37 cellular contexts compared by ENCODE assay signal in genomic region chr1:181872562-181872961, GRCh38.
"Had no signal": no experiment of that assay in that cellular context is flagged by ENCODE, and none has a peak within 500 bp of the region (broad histone marks: within the 10 kb centered on the region; RNA-seq: fewer than 3 reads in every experiment).

No MANE protein-coding gene starts in this region.

- H3K4me3 Mint-ChIP-seq: activated B cell treated with CpG ODN at 0.5 μM for 24 hours; activated CD4-positive, alpha-beta memory T cell treated with anti-CD3 and anti-CD28 coated beads, Interleukin-2, amount 10 ng/mL, durations not matched to agents 7 days and 5 days; activated CD4-positive, alpha-beta T cell treated with anti-CD3 and anti-CD28 coated beads, Interleukin-2, amount 10 ng/mL, durations not matched to agents 7 days and 5 days; activated CD8-positive, alpha-beta memory T cell treated with anti-CD3 and anti-CD28 coated beads, Interleukin-2, amount 10 ng/mL, durations not matched to agents 7 days and 5 days; activated CD8-positive, alpha-beta T cell treated with anti-CD3 and anti-CD28 coated beads, Interleukin-2, amount 10 ng/mL, durations not matched to agents 7 days and 5 days; activated naive CD4-positive, alpha-beta T cell treated with anti-CD3 and anti-CD28 coated beads, Interleukin-2, amount 10 ng/mL, durations not matched to agents 7 days and 5 days; activated naive CD4-positive, alpha-beta T cell treated with anti-CD3 and anti-CD28 coated beads, Interleukin-2, amount 50 U/mL, for 24 hours; activated naive CD8-positive, alpha-beta T cell; activated naive CD8-positive, alpha-beta T cell treated with anti-CD3 and anti-CD28 coated beads, Interleukin-2, amount 10 ng/mL, durations not matched to agents 7 days and 5 days; activated naive CD8-positive, alpha-beta T cell treated with anti-CD3 and anti-CD28 coated beads, Interleukin-2, amount 50 U/mL, for 24 hours; activated T-cell treated with anti-CD3 and anti-CD28 coated beads, Interleukin-2, amount 50 U/mL, for 24 hours; brain; central memory CD8-positive, alpha-beta T cell; T-helper 1 cell treated with Interleukin-12 subunit alpha and Interleukin-12 subunit beta and Interleukin-4 antibody, amounts not matched to agents 30 μg/mL and 1 μg/mL, for 36 hours; T-helper 2 cell treated with Interferon-gamma antibody and Interleukin-4, amounts not matched to agents 5 μg/mL and 100 μg/mL, for 36 hours had no signal

- DNase-seq: activated B cell treated with CpG ODN at 0.5 μM for 24 hours; activated CD4-positive, alpha-beta memory T cell treated with anti-CD3 and anti-CD28 coated beads, Interleukin-2, amount 10 ng/mL, durations not matched to agents 7 days and 5 days; activated CD4-positive, alpha-beta T cell treated with anti-CD3 and anti-CD28 coated beads for 48 hours; activated CD4-positive, alpha-beta T cell treated with anti-CD3 and anti-CD28 coated beads, Interleukin-2, amount 10 ng/mL, durations not matched to agents 7 days and 5 days; activated CD4-positive, alpha-beta T cell treated with anti-CD3 and anti-CD28 coated beads, Interleukin-2, amount 50 U/mL, for 48 hours; activated CD4-positive, CD25-positive, alpha-beta regulatory T cell treated with anti-CD3 and anti-CD28 coated beads, Interleukin-2, amount 50 U/mL, for 72 hours; activated CD8-positive, alpha-beta memory T cell treated with anti-CD3 and anti-CD28 coated beads for 24 hours; activated CD8-positive, alpha-beta memory T cell treated with anti-CD3 and anti-CD28 coated beads, Interleukin-2, amount 10 ng/mL, durations not matched to agents 7 days and 5 days; activated CD8-positive, alpha-beta memory T cell treated with anti-CD3 and anti-CD28 coated beads, Interleukin-2, amount 50 U/mL, for 48 hours; activated CD8-positive, alpha-beta T cell treated with anti-CD3 and anti-CD28 coated beads, Interleukin-2, amount 10 ng/mL, durations not matched to agents 7 days and 5 days; activated effector memory CD4-positive, alpha-beta T cell treated with Interleukin-2 at 50 U/mL for 16 hours; activated gamma-delta T cell; activated naive CD4-positive, alpha-beta T cell treated with anti-CD3 and anti-CD28 coated beads, Interleukin-2, amount 10 ng/mL, durations not matched to agents 7 days and 5 days; activated naive CD4-positive, alpha-beta T cell treated with Interleukin-2 at 50 U/mL for 16 hours; activated naive CD8-positive, alpha-beta T cell treated with anti-CD3 and anti-CD28 coated beads, Interleukin-2, amount 10 ng/mL, durations not matched to agents 7 days and 5 days; activated naive CD8-positive, alpha-beta T cell treated with anti-CD3 and anti-CD28 coated beads, Interleukin-2, amount 50 U/mL, for 24 hours; activated T-cell treated with anti-CD3 and anti-CD28 coated beads, Interleukin-2, amount 50 U/mL, for 24 hours; activated T-cell treated with anti-CD3 and anti-CD28 coated beads, Interleukin-2, amount 50 U/mL, for 48 hours; amygdala; anterior cingulate cortex; caudate nucleus; cerebellar nuclear complex; T-helper 1 cell; T-helper 2 cell; T-helper 9 cell had no signal

- H3K27me3 Mint-ChIP-seq: activated CD8-positive, alpha-beta memory T cell treated with anti-CD3 and anti-CD28 coated beads, Interleukin-2, amount 10 ng/mL, durations not matched to agents 7 days and 5 days; activated naive CD4-positive, alpha-beta T cell treated with anti-CD3 and anti-CD28 coated beads, Interleukin-2, amount 10 ng/mL, durations not matched to agents 7 days and 5 days had no signal

- H3K4me3 ChIP-seq: ascending aorta, cardiac muscle cell had no signal

- ATAC-seq: activated CD8-positive, alpha-beta memory T cell treated with anti-CD3 and anti-CD28 coated beads, Interleukin-2, amount 10 ng/mL, durations not matched to agents 7 days and 5 days; activated CD8-positive, alpha-beta T cell treated with anti-CD3 and anti-CD28 coated beads, Interleukin-2, amount 10 ng/mL, durations not matched to agents 7 days and 5 days; activated naive CD8-positive, alpha-beta T cell treated with anti-CD3 and anti-CD28 coated beads, Interleukin-2, amount 50 U/mL, for 24 hours had no signal

- H3K9me3 Mint-ChIP-seq: activated naive CD4-positive, alpha-beta T cell treated with anti-CD3 and anti-CD28 coated beads, Interleukin-2, amount 10 ng/mL, durations not matched to agents 7 days and 5 days; activated T-helper 2 cell treated with anti-CD3 and anti-CD28 coated beads, Interferon-gamma antibody, Interleukin-2, Interleukin-4, amounts not matched to agents 10 μg/mL and 5 μg/mL and 100 μg/mL, durations not matched to agents 14 hours and 24 hours and 36 hours; T-helper 1 cell treated with Interleukin-12 subunit alpha and Interleukin-12 subunit beta and Interleukin-4 antibody, amounts not matched to agents 30 μg/mL and 1 μg/mL, for 36 hours; T-helper 2 cell treated with Interferon-gamma antibody and Interleukin-4, amounts not matched to agents 5 μg/mL and 100 μg/mL, for 36 hours had no signal

- H3K27me3 ChIP-seq: ascending aorta, cardiac muscle cell had no signal

- H3K4me1 Mint-ChIP-seq: activated B cell treated with CpG ODN at 0.5 μM for 24 hours; activated CD4-positive, alpha-beta memory T cell treated with anti-CD3 and anti-CD28 coated beads, Interleukin-2, amount 10 ng/mL, durations not matched to agents 7 days and 5 days; activated CD4-positive, alpha-beta T cell treated with anti-CD3 and anti-CD28 coated beads, Interleukin-2, amount 10 ng/mL, durations not matched to agents 7 days and 5 days; activated CD8-positive, alpha-beta memory T cell treated with anti-CD3 and anti-CD28 coated beads, Interleukin-2, amount 10 ng/mL, durations not matched to agents 7 days and 5 days; activated naive CD4-positive, alpha-beta T cell treated with anti-CD3 and anti-CD28 coated beads, Interleukin-2, amount 10 ng/mL, durations not matched to agents 7 days and 5 days; activated naive CD4-positive, alpha-beta T cell treated with anti-CD3 and anti-CD28 coated beads, Interleukin-2, amount 50 U/mL, for 24 hours; activated naive CD8-positive, alpha-beta T cell treated with anti-CD3 and anti-CD28 coated beads, Interleukin-2, amount 10 ng/mL, durations not matched to agents 7 days and 5 days; activated naive CD8-positive, alpha-beta T cell treated with anti-CD3 and anti-CD28 coated beads, Interleukin-2, amount 50 U/mL, for 24 hours; brain; central memory CD8-positive, alpha-beta T cell had no signal

- H3K4me1 ChIP-seq: ascending aorta had no signal

- FAIRE-seq: bronchial epithelial cell, TTC549 had no signal

- H3K36me3 ChIP-seq: ascending aorta, cardiac muscle cell had no signal

- H3K36me3 Mint-ChIP-seq: activated CD8-positive, alpha-beta memory T cell treated with anti-CD3 and anti-CD28 coated beads, Interleukin-2, amount 10 ng/mL, durations not matched to agents 7 days and 5 days; activated naive CD4-positive, alpha-beta T cell treated with anti-CD3 and anti-CD28 coated beads, Interleukin-2, amount 10 ng/mL, durations not matched to agents 7 days and 5 days; activated naive CD4-positive, alpha-beta T cell treated with anti-CD3 and anti-CD28 coated beads, Interleukin-2, amount 50 U/mL, for 24 hours; activated naive CD8-positive, alpha-beta T cell; activated naive CD8-positive, alpha-beta T cell treated with anti-CD3 and anti-CD28 coated beads, Interleukin-2, amount 10 ng/mL, durations not matched to agents 7 days and 5 days; brain had no signal

- H3K27ac Mint-ChIP-seq: activated B cell treated with CpG ODN at 0.5 μM for 24 hours; activated CD4-positive, alpha-beta memory T cell treated with anti-CD3 and anti-CD28 coated beads, Interleukin-2, amount 10 ng/mL, durations not matched to agents 7 days and 5 days; activated CD4-positive, alpha-beta T cell treated with anti-CD3 and anti-CD28 coated beads, Interleukin-2, amount 10 ng/mL, durations not matched to agents 7 days and 5 days; activated CD8-positive, alpha-beta memory T cell treated with anti-CD3 and anti-CD28 coated beads, Interleukin-2, amount 10 ng/mL, durations not matched to agents 7 days and 5 days; activated CD8-positive, alpha-beta T cell treated with anti-CD3 and anti-CD28 coated beads, Interleukin-2, amount 10 ng/mL, durations not matched to agents 7 days and 5 days; activated naive CD4-positive, alpha-beta T cell treated with anti-CD3 and anti-CD28 coated beads, Interleukin-2, amount 10 ng/mL, durations not matched to agents 7 days and 5 days; activated naive CD4-positive, alpha-beta T cell treated with anti-CD3 and anti-CD28 coated beads, Interleukin-2, amount 50 U/mL, for 24 hours; activated naive CD8-positive, alpha-beta T cell; activated naive CD8-positive, alpha-beta T cell treated with anti-CD3 and anti-CD28 coated beads, Interleukin-2, amount 10 ng/mL, durations not matched to agents 7 days and 5 days; activated naive CD8-positive, alpha-beta T cell treated with anti-CD3 and anti-CD28 coated beads, Interleukin-2, amount 50 U/mL, for 24 hours; activated T-cell treated with anti-CD3 and anti-CD28 coated beads, Interleukin-2, amount 50 U/mL, for 24 hours; activated T-helper 2 cell treated with anti-CD3 and anti-CD28 coated beads, Interferon-gamma antibody, Interleukin-2, Interleukin-4, amounts not matched to agents 10 μg/mL and 5 μg/mL and 100 μg/mL, durations not matched to agents 14 hours and 24 hours and 36 hours; brain; T-helper 1 cell treated with Interleukin-12 subunit alpha and Interleukin-12 subunit beta and Interleukin-4 antibody, amounts not matched to agents 30 μg/mL and 1 μg/mL, for 36 hours; T-helper 2 cell treated with Interferon-gamma antibody and Interleukin-4, amounts not matched to agents 5 μg/mL and 100 μg/mL, for 36 hours had no signal

- H3K27ac ChIP-seq: ascending aorta, cardiac muscle cell, VCaP had no signal
